Comparison of ENCODE assay signal across 1 cellular context in the genomic region with DNA sequence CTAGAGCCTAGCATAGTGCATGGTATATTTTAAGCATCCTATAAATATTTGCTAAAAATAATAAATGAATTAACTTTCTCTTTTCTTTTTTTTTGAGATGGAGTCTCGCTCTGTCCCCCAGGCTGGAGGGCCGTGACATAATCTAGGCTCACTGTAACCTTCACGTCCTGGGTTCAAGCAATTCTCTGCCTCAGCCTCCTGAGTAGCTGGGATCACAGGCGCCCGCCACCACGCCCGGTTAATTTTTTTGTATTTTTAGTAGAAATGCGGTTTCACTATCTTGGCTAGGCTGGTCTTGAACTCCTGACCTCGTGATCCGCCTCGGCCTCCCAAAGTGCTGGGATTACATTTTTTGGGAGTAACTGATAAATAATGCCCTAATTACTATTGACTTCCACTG.
TF ChIP-seq lines count a peak whose summit lies in the region.

No MANE protein-coding gene starts in this region.

TF ChIP-seq in K562, 482 proteins besides CTCF, POLR2A, EP300 and RAD21:
- 0 out of 2 replicates have a peak, but pooled peaks have one; percentile 7 for TF ChIP-seq CBFA2T3 (IDR thresholded peaks at IDR 0.05)
